In the genomic region with DNA sequence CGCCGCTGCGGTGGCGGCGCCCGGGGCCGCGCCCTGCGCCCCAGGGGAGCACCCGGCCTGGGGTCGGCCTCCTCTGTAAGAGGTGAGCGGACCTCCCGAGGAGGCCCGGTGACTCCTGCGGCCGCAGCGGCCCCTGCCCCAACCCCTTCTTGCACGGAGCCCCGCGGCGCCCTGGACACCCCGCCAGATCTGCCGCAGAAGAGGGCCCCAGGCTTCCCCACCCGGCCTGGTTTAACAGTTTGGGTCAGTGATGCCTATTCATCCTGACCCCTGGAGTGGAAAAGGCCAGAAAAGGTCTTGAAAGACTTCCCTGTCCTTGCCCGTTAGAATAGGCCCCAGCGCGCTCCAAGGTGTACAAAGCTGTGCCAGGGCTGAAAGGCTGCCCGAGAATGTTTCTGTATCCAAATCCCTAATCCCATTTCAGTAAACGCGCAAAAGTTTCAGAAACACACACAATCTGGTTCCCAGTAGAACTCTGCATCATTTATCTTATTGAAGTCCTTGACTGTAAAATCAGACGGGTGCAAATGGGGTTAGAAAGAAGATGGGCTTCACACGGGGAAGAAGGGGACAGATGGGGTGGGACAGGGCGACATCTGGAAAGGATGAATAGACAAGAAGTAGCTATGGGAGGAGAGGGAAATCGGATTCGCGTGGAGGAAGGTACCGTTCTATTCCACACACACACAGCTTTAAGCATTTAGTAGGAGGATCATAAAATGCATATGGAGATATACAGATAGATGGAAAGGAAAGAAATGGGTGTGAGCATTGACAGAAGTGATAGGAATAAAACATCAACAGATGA, we compare ENCODE assay signal across 1 cellular context.
TF ChIP-seq lines count a peak whose summit lies in the region.

No MANE protein-coding gene starts in this region.

TF ChIP-seq in K562, 482 proteins besides CTCF, POLR2A, EP300 and RAD21 (continued from another document and continues in another):
- TF ChIP-seq, protein P1, sequence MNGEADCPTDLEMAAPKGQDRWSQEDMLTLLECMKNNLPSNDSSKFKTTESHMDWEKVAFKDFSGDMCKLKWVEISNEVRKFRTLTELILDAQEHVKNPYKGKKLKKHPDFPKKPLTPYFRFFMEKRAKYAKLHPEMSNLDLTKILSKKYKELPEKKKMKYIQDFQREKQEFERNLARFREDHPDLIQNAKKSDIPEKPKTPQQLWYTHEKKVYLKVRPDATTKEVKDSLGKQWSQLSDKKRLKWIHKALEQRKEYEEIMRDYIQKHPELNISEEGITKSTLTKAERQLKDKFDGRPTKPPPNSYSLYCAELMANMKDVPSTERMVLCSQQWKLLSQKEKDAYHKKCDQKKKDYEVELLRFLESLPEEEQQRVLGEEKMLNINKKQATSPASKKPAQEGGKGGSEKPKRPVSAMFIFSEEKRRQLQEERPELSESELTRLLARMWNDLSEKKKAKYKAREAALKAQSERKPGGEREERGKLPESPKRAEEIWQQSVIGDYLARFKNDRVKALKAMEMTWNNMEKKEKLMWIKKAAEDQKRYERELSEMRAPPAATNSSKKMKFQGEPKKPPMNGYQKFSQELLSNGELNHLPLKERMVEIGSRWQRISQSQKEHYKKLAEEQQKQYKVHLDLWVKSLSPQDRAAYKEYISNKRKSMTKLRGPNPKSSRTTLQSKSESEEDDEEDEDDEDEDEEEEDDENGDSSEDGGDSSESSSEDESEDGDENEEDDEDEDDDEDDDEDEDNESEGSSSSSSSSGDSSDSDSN (IDR thresholded peaks at IDR 0.05; ENCODE audit: borderline replicate concordance in 1 of 2, low read depth in 2 of 2, low read length in 2 of 2), result peak in 1 of 2 experiments; percentile 42; a peak in 1 of 4 replicates
- TF ChIP-seq SRSF9 (IDR thresholded peaks at IDR 0.05; ENCODE audit: borderline replicate concordance, low read depth, low read length) (no peak), FOSL1 (tag; conservative IDR thresholded peaks at IDR 0.05) (peak; percentile 37; the same call in 1 of the 2 replicates), NR2F6 (CRISPR knock-in tag; IDR thresholded peaks at IDR 0.05) (no peak), ETV6 (IDR thresholded peaks at IDR 0.05; ENCODE audit: borderline replicate concordance in 1 of 2, low read depth in 2 of 2, low read length in 1 of 2) (no peak), ETV6 (CRISPR knock-in tag; IDR thresholded peaks at IDR 0.05; ENCODE audit: borderline replicate concordance) (no peak), ZNF133 (CRISPR knock-in tag; IDR thresholded peaks at IDR 0.05) (no peak), ZNF586 (CRISPR knock-in tag; conservative IDR thresholded peaks at IDR 0.05) (no peak), FOXM1 (IDR thresholded peaks at IDR 0.05; ENCODE audit: low read depth) (no peak), FOXM1 (CRISPR knock-in tag; IDR thresholded peaks at IDR 0.05; ENCODE audit: low read depth) (no peak), RBM17 (IDR thresholded peaks at IDR 0.05; ENCODE audit: borderline replicate concordance, low read depth, low read length) (no peak), STAG1 (CRISPR knock-in tag; IDR thresholded peaks at IDR 0.05; ENCODE audit: borderline replicate concordance) (no peak), ZNF274 (IDR thresholded peaks at IDR 0.05; ENCODE audit: borderline replicate concordance, low read depth, low read length) (no peak), POLR2G (IDR thresholded peaks at IDR 0.05; ENCODE audit: low read depth, low read length) (peak; percentile 52), KLF16 (IDR thresholded peaks at IDR 0.05) (no peak), TFAM (CRISPR knock-in tag; conservative IDR thresholded peaks at IDR 0.05) (no peak), PTTG1 (tag; IDR thresholded peaks at IDR 0.05; ENCODE audit: low read depth) (no peak), SP2 (IDR thresholded peaks at IDR 0.05; ENCODE audit: extremely low read depth, low read depth, low read length, poor library complexity, severe bottlenecking) (no peak), TEAD4 (IDR thresholded peaks at IDR 0.05; ENCODE audit: low read length) (no peak), TEAD4 (CRISPR knock-in tag; IDR thresholded peaks at IDR 0.05; ENCODE audit: borderline replicate concordance) (no peak), ZNF764 (CRISPR knock-in tag; IDR thresholded peaks at IDR 0.05; ENCODE audit: low read depth) (no peak), DACH1 (IDR thresholded peaks at IDR 0.05; ENCODE audit: partially characterized antibody) (no peak)
- TF ChIP-seq, protein P2, sequence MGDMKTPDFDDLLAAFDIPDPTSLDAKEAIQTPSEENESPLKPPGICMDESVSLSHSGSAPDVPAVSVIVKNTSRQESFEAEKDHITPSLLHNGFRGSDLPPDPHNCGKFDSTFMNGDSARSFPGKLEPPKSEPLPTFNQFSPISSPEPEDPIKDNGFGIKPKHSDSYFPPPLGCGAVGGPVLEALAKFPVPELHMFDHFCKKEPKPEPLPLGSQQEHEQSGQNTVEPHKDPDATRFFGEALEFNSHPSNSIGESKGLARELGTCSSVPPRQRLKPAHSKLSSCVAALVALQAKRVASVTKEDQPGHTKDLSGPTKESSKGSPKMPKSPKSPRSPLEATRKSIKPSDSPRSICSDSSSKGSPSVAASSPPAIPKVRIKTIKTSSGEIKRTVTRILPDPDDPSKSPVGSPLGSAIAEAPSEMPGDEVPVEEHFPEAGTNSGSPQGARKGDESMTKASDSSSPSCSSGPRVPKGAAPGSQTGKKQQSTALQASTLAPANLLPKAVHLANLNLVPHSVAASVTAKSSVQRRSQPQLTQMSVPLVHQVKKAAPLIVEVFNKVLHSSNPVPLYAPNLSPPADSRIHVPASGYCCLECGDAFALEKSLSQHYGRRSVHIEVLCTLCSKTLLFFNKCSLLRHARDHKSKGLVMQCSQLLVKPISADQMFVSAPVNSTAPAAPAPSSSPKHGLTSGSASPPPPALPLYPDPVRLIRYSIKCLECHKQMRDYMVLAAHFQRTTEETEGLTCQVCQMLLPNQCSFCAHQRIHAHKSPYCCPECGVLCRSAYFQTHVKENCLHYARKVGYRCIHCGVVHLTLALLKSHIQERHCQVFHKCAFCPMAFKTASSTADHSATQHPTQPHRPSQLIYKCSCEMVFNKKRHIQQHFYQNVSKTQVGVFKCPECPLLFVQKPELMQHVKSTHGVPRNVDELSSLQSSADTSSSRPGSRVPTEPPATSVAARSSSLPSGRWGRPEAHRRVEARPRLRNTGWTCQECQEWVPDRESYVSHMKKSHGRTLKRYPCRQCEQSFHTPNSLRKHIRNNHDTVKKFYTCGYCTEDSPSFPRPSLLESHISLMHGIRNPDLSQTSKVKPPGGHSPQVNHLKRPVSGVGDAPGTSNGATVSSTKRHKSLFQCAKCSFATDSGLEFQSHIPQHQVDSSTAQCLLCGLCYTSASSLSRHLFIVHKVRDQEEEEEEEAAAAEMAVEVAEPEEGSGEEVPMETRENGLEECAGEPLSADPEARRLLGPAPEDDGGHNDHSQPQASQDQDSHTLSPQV (IDR thresholded peaks at IDR 0.05), result peak; percentile 39; the same call in 1 of the 2 replicates
- TF ChIP-seq, protein P3, sequence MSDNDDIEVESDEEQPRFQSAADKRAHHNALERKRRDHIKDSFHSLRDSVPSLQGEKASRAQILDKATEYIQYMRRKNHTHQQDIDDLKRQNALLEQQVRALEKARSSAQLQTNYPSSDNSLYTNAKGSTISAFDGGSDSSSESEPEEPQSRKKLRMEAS (CRISPR knock-in tag; IDR thresholded peaks at IDR 0.05), result no peak
- TF ChIP-seq, protein P4, sequence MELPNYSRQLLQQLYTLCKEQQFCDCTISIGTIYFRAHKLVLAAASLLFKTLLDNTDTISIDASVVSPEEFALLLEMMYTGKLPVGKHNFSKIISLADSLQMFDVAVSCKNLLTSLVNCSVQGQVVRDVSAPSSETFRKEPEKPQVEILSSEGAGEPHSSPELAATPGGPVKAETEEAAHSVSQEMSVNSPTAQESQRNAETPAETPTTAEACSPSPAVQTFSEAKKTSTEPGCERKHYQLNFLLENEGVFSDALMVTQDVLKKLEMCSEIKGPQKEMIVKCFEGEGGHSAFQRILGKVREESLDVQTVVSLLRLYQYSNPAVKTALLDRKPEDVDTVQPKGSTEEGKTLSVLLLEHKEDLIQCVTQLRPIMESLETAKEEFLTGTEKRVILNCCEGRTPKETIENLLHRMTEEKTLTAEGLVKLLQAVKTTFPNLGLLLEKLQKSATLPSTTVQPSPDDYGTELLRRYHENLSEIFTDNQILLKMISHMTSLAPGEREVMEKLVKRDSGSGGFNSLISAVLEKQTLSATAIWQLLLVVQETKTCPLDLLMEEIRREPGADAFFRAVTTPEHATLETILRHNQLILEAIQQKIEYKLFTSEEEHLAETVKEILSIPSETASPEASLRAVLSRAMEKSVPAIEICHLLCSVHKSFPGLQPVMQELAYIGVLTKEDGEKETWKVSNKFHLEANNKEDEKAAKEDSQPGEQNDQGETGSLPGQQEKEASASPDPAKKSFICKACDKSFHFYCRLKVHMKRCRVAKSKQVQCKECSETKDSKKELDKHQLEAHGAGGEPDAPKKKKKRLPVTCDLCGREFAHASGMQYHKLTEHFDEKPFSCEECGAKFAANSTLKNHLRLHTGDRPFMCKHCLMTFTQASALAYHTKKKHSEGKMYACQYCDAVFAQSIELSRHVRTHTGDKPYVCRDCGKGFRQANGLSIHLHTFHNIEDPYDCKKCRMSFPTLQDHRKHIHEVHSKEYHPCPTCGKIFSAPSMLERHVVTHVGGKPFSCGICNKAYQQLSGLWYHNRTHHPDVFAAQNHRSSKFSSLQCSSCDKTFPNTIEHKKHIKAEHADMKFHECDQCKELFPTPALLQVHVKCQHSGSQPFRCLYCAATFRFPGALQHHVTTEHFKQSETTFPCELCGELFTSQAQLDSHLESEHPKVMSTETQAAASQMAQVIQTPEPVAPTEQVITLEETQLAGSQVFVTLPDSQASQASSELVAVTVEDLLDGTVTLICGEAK (IDR thresholded peaks at IDR 0.05), result peak; percentile 19; the same call in 1 of the 2 replicates
- TF ChIP-seq, protein P4 (CRISPR knock-in tag; IDR thresholded peaks at IDR 0.05), result no peak
- TF ChIP-seq, protein P5, sequence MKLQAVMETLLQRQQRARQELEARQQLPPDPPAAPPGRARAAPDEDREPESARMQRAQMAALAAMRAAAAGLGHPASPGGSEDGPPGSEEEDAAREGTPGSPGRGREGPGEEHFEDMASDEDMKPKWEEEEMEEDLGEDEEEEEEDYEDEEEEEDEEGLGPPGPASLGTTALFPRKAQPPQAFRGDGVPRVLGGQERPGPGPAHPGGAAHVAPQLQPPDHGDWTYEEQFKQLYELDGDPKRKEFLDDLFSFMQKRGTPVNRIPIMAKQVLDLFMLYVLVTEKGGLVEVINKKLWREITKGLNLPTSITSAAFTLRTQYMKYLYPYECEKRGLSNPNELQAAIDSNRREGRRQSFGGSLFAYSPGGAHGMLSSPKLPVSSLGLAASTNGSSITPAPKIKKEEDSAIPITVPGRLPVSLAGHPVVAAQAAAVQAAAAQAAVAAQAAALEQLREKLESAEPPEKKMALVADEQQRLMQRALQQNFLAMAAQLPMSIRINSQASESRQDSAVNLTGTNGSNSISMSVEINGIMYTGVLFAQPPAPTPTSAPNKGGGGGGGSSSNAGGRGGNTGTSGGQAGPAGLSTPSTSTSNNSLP (IDR thresholded peaks at IDR 0.05; ENCODE audit: borderline replicate concordance, low read depth, low read length), result no peak
- TF ChIP-seq, protein P6, sequence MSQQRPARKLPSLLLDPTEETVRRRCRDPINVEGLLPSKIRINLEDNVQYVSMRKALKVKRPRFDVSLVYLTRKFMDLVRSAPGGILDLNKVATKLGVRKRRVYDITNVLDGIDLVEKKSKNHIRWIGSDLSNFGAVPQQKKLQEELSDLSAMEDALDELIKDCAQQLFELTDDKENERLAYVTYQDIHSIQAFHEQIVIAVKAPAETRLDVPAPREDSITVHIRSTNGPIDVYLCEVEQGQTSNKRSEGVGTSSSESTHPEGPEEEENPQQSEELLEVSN (IDR thresholded peaks at IDR 0.05; ENCODE audit: borderline replicate concordance in 1 of 2, extremely low read depth in 1 of 2, insufficient read depth in 1 of 2, insufficient read length in 1 of 2, low read depth in 1 of 2, low read length in 1 of 2, poor library complexity in 1 of 2, severe bottlenecking in 1 of 2), result no peak
- TF ChIP-seq, protein P7, sequence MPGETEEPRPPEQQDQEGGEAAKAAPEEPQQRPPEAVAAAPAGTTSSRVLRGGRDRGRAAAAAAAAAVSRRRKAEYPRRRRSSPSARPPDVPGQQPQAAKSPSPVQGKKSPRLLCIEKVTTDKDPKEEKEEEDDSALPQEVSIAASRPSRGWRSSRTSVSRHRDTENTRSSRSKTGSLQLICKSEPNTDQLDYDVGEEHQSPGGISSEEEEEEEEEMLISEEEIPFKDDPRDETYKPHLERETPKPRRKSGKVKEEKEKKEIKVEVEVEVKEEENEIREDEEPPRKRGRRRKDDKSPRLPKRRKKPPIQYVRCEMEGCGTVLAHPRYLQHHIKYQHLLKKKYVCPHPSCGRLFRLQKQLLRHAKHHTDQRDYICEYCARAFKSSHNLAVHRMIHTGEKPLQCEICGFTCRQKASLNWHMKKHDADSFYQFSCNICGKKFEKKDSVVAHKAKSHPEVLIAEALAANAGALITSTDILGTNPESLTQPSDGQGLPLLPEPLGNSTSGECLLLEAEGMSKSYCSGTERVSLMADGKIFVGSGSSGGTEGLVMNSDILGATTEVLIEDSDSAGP (CRISPR knock-in tag; IDR thresholded peaks at IDR 0.05), result no peak
